ENCODE assay signal across 14 cellular contexts in the genomic region with DNA sequence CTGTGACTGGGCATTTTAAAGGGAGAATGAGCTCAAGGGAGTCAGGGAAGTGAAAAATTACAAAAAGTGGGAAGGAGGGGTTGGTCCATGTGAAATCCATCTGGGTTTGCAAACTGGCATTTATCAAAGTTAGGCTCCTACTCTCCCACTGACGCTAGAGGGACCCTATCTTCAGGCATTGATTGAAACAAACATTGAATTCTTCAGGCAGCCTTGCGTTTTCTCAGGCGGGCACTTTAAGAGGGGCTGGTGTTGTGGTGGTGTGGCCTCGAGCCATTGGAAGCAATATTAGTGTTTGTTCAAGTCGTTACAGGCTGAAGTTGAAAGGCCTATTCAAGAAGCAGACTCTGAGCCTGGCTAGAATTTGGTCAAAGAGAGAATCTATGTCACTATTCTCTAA. TPM values are rescaled to one million over a fixed set of nuclear protein-coding genes. Genes with fewer than 3 reads are reported as not detected.
DNase-seq lines count a peak whose midpoint lies in the region; ATAC-seq and TF ChIP-seq lines count a peak whose summit lies in the region.
"Had no signal": no experiment of that assay in that cellular context is flagged by ENCODE, and none has a peak within 500 bp of the region (broad histone marks: within the 10 kb centered on the region; RNA-seq: fewer than 3 reads in every experiment).

No MANE protein-coding gene starts in this region.

- CTCF ChIA-PET in T-cell (lab: Charles Lee) = no interaction called here

- POLR2A ChIA-PET in T-cell (lab: Charles Lee) = no interaction called here

- H3K4me1 Mint-ChIP-seq in T-cell = no peaks in the 10 kb centered on the region

- no peaks in the 10 kb centered on the region for H3K27me3 ChIP-seq in RWPE2 (ENCODE audit: insufficient read depth, poor library complexity, severe bottlenecking)
- H3K27me3 ChIP-seq: SJSA1 had no signal

- no peaks in the 10 kb centered on the region for H3K9me3 ChIP-seq in RWPE2 (ENCODE audit: severe bottlenecking)
- H3K9me3 ChIP-seq: SJSA1 had no signal

- no peaks in the 10 kb centered on the region for H3K9me3 Mint-ChIP-seq in T-cell

- H3K4me3 ChIP-seq in RWPE2 (ENCODE audit: severe bottlenecking) (no peak overlapping the region), fibroblast of pulmonary artery (replicated peaks; ENCODE audit: low read depth, low read length) (no peak overlapping the region)
- H3K4me3 ChIP-seq: SJSA1 had no signal

- DNase-seq in DMS114 treated with DMSO at 0.1 percent for 48 hours (lab: John Stamatoyannopoulos, UW; ENCODE audit: unreplicated experiment) = peak; percentile 4
- no peak for DNase-seq in RWPE2 (ENCODE audit: low spot score)
- DNase-seq in fibroblast of pulmonary artery (ENCODE audit: low read depth) = peak; percentile 44
- peak; percentile 43 for DNase-seq in pons (ENCODE audit: low spot score)
- DNase-seq in T-cell = no peak
- DNase-seq: activated CD8-positive, alpha-beta memory T cell treated with anti-CD3 and anti-CD28 coated beads, Interleukin-2, amount 10 ng/mL, durations not matched to agents 7 days and 5 days; cerebellar nuclear complex; left cardiac atrium; MV-4-11; stimulated activated CD4-positive, alpha-beta T cell treated with anti-CD3 and anti-CD28 coated beads, Interleukin-15, amount 100 ng/mL, for 24 hours had no signal

- no peak overlapping the region for H3K27ac Mint-ChIP-seq in T-cell
- H3K27ac Mint-ChIP-seq: activated CD8-positive, alpha-beta memory T cell treated with anti-CD3 and anti-CD28 coated beads, Interleukin-2, amount 10 ng/mL, durations not matched to agents 7 days and 5 days had no signal

- H3K36me3 Mint-ChIP-seq in T-cell = no peaks in the 10 kb centered on the region

- H3K36me3 ChIP-seq in RWPE2 (ENCODE audit: low read depth) = no peaks in the 10 kb centered on the region

- no peak overlapping the region for H3K4me3 Mint-ChIP-seq in T-cell
- H3K4me3 Mint-ChIP-seq: activated CD8-positive, alpha-beta memory T cell treated with anti-CD3 and anti-CD28 coated beads, Interleukin-2, amount 10 ng/mL, durations not matched to agents 7 days and 5 days had no signal

- H3K27ac ChIP-seq in RWPE2 (ENCODE audit: poor library complexity, severe bottlenecking) = no peak overlapping the region
- H3K27ac ChIP-seq: SJSA1 had no signal

- ATAC-seq in RWPE2 (ENCODE audit: low read depth) (no peak), HG03457 (IDR thresholded peaks at IDR 0.05; ENCODE audit: unreplicated experiment) (no peak), T-cell (replicated peaks in 1 of 4) (no peak), HG03571 (IDR thresholded peaks at IDR 0.05; ENCODE audit: unreplicated experiment) (no peak), GM21367 (IDR thresholded peaks at IDR 0.05; ENCODE audit: unreplicated experiment) (no peak)
- ATAC-seq: activated CD8-positive, alpha-beta memory T cell treated with anti-CD3 and anti-CD28 coated beads, Interleukin-2, amount 10 ng/mL, durations not matched to agents 7 days and 5 days had no signal

- no peaks in the 10 kb centered on the region for H3K4me1 ChIP-seq in RWPE2 (ENCODE audit: insufficient read depth, poor library complexity, severe bottlenecking)
- H3K4me1 ChIP-seq: SJSA1 had no signal

- H3K27me3 Mint-ChIP-seq in T-cell = no peaks in the 10 kb centered on the region
- H3K27me3 Mint-ChIP-seq: activated CD8-positive, alpha-beta memory T cell treated with anti-CD3 and anti-CD28 coated beads, Interleukin-2, amount 10 ng/mL, durations not matched to agents 7 days and 5 days had no signal

- TF ChIP-seq CTCF in RWPE2 (IDR thresholded peaks at IDR 0.05; ENCODE audit: poor library complexity, severe bottlenecking) (peak; percentile 42), fibroblast of pulmonary artery (IDR thresholded peaks at IDR 0.05; ENCODE audit: low read length, missing control alignments) (peak; percentile 52)

RNA-seq across cellular contexts. Expression of gene STON1, which starts 36.6 kb away (rescaled TPM):
- 1 to 10 TPM; 2.5 to 3.8 (median 2.6) TPM for total RNA-seq in T-cell

RNA-seq across cellular contexts. Expression of gene GTF2A1L, which starts 51.1 kb away (rescaled TPM):
- total RNA-seq in T-cell = not detected
- total RNA-seq: activated CD8-positive, alpha-beta memory T cell treated with anti-CD3 and anti-CD28 coated beads, Interleukin-2, amount 10 ng/mL, durations not matched to agents 7 days and 5 days; left cardiac atrium had no signal

Comparison
In these comparisons a context has a peak if more than half of its experiments do, and no peak if none do; other contexts are left out.
1. DNase-seq: peak in DMS114 treated with DMSO at 0.1 percent for 48 hours (single experiment), fibroblast of pulmonary artery (single experiment) and pons (single experiment); none in RWPE2 (single experiment) and T-cell (0 of 34).